26 cellular contexts compared by ENCODE assay signal in the genomic region with DNA sequence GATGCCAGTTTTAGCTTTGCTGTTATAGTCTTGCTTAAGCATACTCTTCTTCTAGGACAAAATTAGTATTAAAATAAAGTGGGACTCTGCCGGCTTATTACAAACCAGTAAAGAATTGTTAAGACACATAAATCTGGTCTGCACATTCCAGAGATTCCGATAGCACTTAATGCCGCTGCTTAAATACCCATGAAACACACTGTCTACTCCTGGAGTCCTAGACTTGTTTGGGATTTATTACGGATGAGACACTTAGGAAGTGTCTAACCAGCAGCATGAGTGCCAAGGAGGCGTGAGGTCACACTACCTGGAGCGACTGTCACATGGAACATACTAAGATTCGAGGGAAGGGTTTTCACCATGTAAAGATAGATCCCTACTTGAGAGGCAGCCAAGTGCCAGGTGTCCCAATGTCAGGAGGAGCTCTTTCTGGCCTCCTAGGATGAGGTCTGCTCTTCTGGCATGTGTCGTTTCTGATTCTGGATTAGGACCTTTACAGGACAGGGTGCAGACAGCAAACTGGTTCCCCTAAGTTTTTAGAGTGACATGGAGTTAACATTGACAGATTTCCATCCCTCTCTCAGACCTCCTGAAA.
DNase-seq lines count a peak whose midpoint lies in the region; ATAC-seq, FAIRE-seq and TF ChIP-seq lines count a peak whose summit lies in the region.
"Had no signal": no experiment of that assay in that cellular context is flagged by ENCODE, and none has a peak within 500 bp of the region (broad histone marks: within the 10 kb centered on the region; RNA-seq: fewer than 3 reads in every experiment).

No MANE protein-coding gene starts in this region.

- H4K8ac ChIP-seq in H1 (ENCODE audit: extremely low read depth, insufficient read depth, low read length), result no peak overlapping the region

- H3K27ac Mint-ChIP-seq in Caco-2 (ENCODE audit: unreplicated experiment), result no peak overlapping the region
- no peak overlapping the region for H3K27ac Mint-ChIP-seq in naive thymus-derived CD8-positive, alpha-beta T cell
- H3K27ac Mint-ChIP-seq: activated CD4-positive, alpha-beta T cell treated with anti-CD3 and anti-CD28 coated beads for 36 hours; activated naive CD4-positive, alpha-beta T cell treated with anti-CD3 and anti-CD28 coated beads for 36 hours; activated T-cell treated with anti-CD3 and anti-CD28 coated beads, Interleukin-2, amount 50 U/mL, for 72 hours; CD4-positive, alpha-beta T cell; T-helper 1 cell treated with Interleukin-12 subunit alpha and Interleukin-12 subunit beta and Interleukin-4 antibody, amounts not matched to agents 30 μg/mL and 1 μg/mL, for 36 hours had no signal

- H3K79me1 ChIP-seq in H1 (ENCODE audit: low read depth, low read length), result no peaks in the 10 kb centered on the region

- no peak for TF ChIP-seq RAD21 in H1 (IDR thresholded peaks at IDR 0.05 in 1 of 2, conservative IDR thresholded peaks at IDR 0.05 in 1 of 2; ENCODE audit: low read depth in 2 of 2, low read length in 2 of 2)
- TF ChIP-seq RAD21 in neural cell (conservative IDR thresholded peaks at IDR 0.05), result no peak

- H3K27me3 ChIP-seq in HAP-1 (ENCODE audit: low read depth) (no peaks in the 10 kb centered on the region), H1 (replicated peaks in 1 of 4; ENCODE audit: control insufficient read depth in 3 of 4, extremely low read depth in 1 of 4, insufficient read depth in 3 of 4, low read length in 3 of 4) (no peaks in the 10 kb centered on the region), neural cell (ENCODE audit: insufficient read depth, low read depth, low read length) (no peaks in the 10 kb centered on the region), psoas muscle (ENCODE audit: insufficient read depth in 3 of 3, low read length in 2 of 3) (peaks cover 0 to 31% (median 8%) of the 10 kb centered on the region in 3 donors), Caco-2 (replicated peaks; ENCODE audit: control insufficient read depth, insufficient read depth, low read length) (no peaks in the 10 kb centered on the region)
- H3K27me3 ChIP-seq: foreskin keratinocyte, pancreas, sigmoid colon, upper lobe of right lung had no signal

- CTCF ChIA-PET in H1 (lab: Charles Lee; ENCODE audit: partially characterized antibody), result interaction anchor here (0.7 to 1.3 kb wide), 4 partner anchors 10 to 236 kb away, joined by 3 read pairs; no protein-coding TSS in a partner anchor
- CTCF ChIA-PET in Caco-2 (lab: Charles Lee), result no interaction called here

- DNase-seq in AG08395 (ENCODE audit: low spot score), result peak; percentile 56
- peak; percentile 39 to 81 for DNase-seq in HAP-1 (ENCODE audit: low spot score in 2 of 2)
- DNase-seq in H1 (ENCODE audit: low read depth in 1 of 2, low spot score in 2 of 2), result no peak
- DNase-seq in psoas muscle, result no peak
- DNase-seq in Caco-2, result no peak
- no peak for DNase-seq in naive thymus-derived CD8-positive, alpha-beta T cell
- DNase-seq in Ammon's horn (ENCODE audit: low spot score), result no peak
- DNase-seq: ACHN; activated CD4-positive, alpha-beta T cell treated with anti-CD3 and anti-CD28 coated beads for 36 hours; activated naive CD4-positive, alpha-beta T cell treated with anti-CD3 and anti-CD28 coated beads for 36 hours; activated T-cell treated with anti-CD3 and anti-CD28 coated beads, Interleukin-2, amount 50 U/mL, for 72 hours; amniotic stem cell; CD4-positive, alpha-beta T cell; DMS 273 treated with DMSO at 0.1 percent for 48 hours; GF-D8; Karpas-422; lower lobe of right lung; NCI-H1694; pancreas; SHP77 treated with DMSO at 0.1 percent for 48 hours; sigmoid colon; upper lobe of right lung had no signal

- in situ Hi-C loops in HAP-1 (cut with MboI; ENCODE audit: low sequenced_read_pairs), result no loop called here

- no peak for TF ChIP-seq EP300 in H1 (IDR thresholded peaks at IDR 0.05; ENCODE audit: borderline replicate concordance in 1 of 2, low read depth in 2 of 2, low read length in 2 of 2)
- TF ChIP-seq EP300 in neural cell (conservative IDR thresholded peaks at IDR 0.05; ENCODE audit: poor library complexity, severe bottlenecking), result no peak

- H2AK5ac ChIP-seq in H1 (ENCODE audit: low read depth, low read length), result 0 out of 2 replicates have a peak overlapping the region, but pooled peaks have one; percentile 32

- H3K4me2 ChIP-seq in H1 (ENCODE audit: insufficient read depth in 1 of 2, low read depth in 2 of 2, low read length in 2 of 2) (no peak overlapping the region), neural cell (ENCODE audit: low read length) (no peak overlapping the region)

- H3K79me2 ChIP-seq in H1 (ENCODE audit: control insufficient read depth in 1 of 2, insufficient read depth in 2 of 2, low read length in 2 of 2) (no peaks in the 10 kb centered on the region), neural cell (replicated peaks; ENCODE audit: insufficient read depth, low read length) (no peaks in the 10 kb centered on the region)

- H3K4me1 ChIP-seq in HAP-1 (peaks cover 40% of the 10 kb centered on the region), H1 (replicated peaks in 1 of 4; ENCODE audit: control insufficient read depth in 3 of 4, insufficient read depth in 4 of 4, low read length in 3 of 4) (peaks cover 9 to 17% (median 13%) of the 10 kb centered on the region in 4 experiments), psoas muscle (no peaks in the 10 kb centered on the region), Caco-2 (no peaks in the 10 kb centered on the region)
- H3K4me1 ChIP-seq: foreskin keratinocyte, lower lobe of right lung, pancreas, upper lobe of right lung had no signal

- no peaks in the 10 kb centered on the region for H3K9me2 ChIP-seq in neural cell (ENCODE audit: insufficient read depth, low read length)

- no peak overlapping the region for H2BK5ac ChIP-seq in H1 (ENCODE audit: low read depth, low read length)

- POLR2A ChIA-PET in H1 (lab: Charles Lee; ENCODE audit: partially characterized antibody) (interaction anchor here (1.1 kb wide), 1 partner anchor 203 kb away, joined by 3 read pairs; no protein-coding TSS in a partner anchor), Caco-2 (lab: Charles Lee) (no interaction called here)
- POLR2A ChIA-PET in naive thymus-derived CD8-positive, alpha-beta T cell (lab: Charles Lee), result no interaction called here

- H3K9me3 ChIP-seq in HAP-1, result no peaks in the 10 kb centered on the region
- H3K9me3 ChIP-seq in H1 (ENCODE audit: insufficient read depth in 2 of 2, low read depth in 1 of 2, low read length in 1 of 2), result no peaks in the 10 kb centered on the region
- H3K9me3 ChIP-seq in neural cell (ENCODE audit: low read length), result no peaks in the 10 kb centered on the region
- H3K9me3 ChIP-seq in psoas muscle, result no peaks in the 10 kb centered on the region
- no peaks in the 10 kb centered on the region for H3K9me3 ChIP-seq in Caco-2
- H3K9me3 ChIP-seq: lower lobe of right lung, pancreas, sigmoid colon, upper lobe of right lung had no signal

- peaks cover 29% of the 10 kb centered on the region for H3K27me3 Mint-ChIP-seq in Caco-2 (ENCODE audit: insufficient read depth, unreplicated experiment)
- H3K27me3 Mint-ChIP-seq in naive thymus-derived CD8-positive, alpha-beta T cell, result peaks cover 0 to 5% (median 2%) of the 10 kb centered on the region in 5 donors

- H3K4me3 Mint-ChIP-seq in Caco-2 (ENCODE audit: unreplicated experiment), result no peak overlapping the region
- no peak overlapping the region for H3K4me3 Mint-ChIP-seq in naive thymus-derived CD8-positive, alpha-beta T cell
- H3K4me3 Mint-ChIP-seq: activated CD4-positive, alpha-beta T cell treated with anti-CD3 and anti-CD28 coated beads for 36 hours; activated naive CD4-positive, alpha-beta T cell treated with anti-CD3 and anti-CD28 coated beads for 36 hours; activated T-cell treated with anti-CD3 and anti-CD28 coated beads, Interleukin-2, amount 50 U/mL, for 72 hours; CD4-positive, alpha-beta T cell; T-helper 1 cell treated with Interleukin-12 subunit alpha and Interleukin-12 subunit beta and Interleukin-4 antibody, amounts not matched to agents 30 μg/mL and 1 μg/mL, for 36 hours had no signal

- H2BK15ac ChIP-seq in H1 (ENCODE audit: low read length), result no peak overlapping the region

- H3K18ac ChIP-seq in H1 (ENCODE audit: extremely low read depth, low read length), result peak overlapping the region; percentile 25; the same call in 1 of the 2 replicates

- TF ChIP-seq CTCF in H1 (IDR thresholded peaks at IDR 0.05; ENCODE audit: control extremely low read depth in 1 of 3, insufficient read depth in 1 of 3, low read depth in 1 of 3, low read length in 3 of 3) (no peak), neural cell (IDR thresholded peaks at IDR 0.05; ENCODE audit: poor library complexity, severe bottlenecking) (no peak), psoas muscle (IDR thresholded peaks at IDR 0.05) (no peak), Caco-2 (IDR thresholded peaks at IDR 0.05; ENCODE audit: insufficient read depth in 1 of 2, low read depth in 1 of 2, low read length in 1 of 2, severe bottlenecking in 1 of 2, unreplicated experiment in 1 of 2) (no peak)

- H3K14ac ChIP-seq in H1 (ENCODE audit: insufficient read length), result no peak overlapping the region

- H2BK120ac ChIP-seq in H1 (replicated peaks; ENCODE audit: low read depth, low read length), result no peak overlapping the region

- H3K56ac ChIP-seq in H1 (replicated peaks; ENCODE audit: insufficient read length, low read depth, low read length), result no peak overlapping the region

- H4K5ac ChIP-seq in H1 (ENCODE audit: insufficient read length, low read depth, low read length), result no peak overlapping the region

- BruUV-seq in Caco-2 (replicated peaks; lab: Mats Ljungman, UMichigan), result no TSS peak

- H3K4me1 Mint-ChIP-seq in Caco-2 (ENCODE audit: low read depth, unreplicated experiment), result no peaks in the 10 kb centered on the region
- peaks cover 0 to 6% (median 1%) of the 10 kb centered on the region in 4 donors for H3K4me1 Mint-ChIP-seq in naive thymus-derived CD8-positive, alpha-beta T cell
- H3K4me1 Mint-ChIP-seq: activated CD4-positive, alpha-beta T cell treated with anti-CD3 and anti-CD28 coated beads for 36 hours had no signal

- H3K27ac ChIP-seq in H1 (ENCODE audit: low read depth, low read length) (no peak overlapping the region), neural cell (ENCODE audit: low read length) (peak overlapping the region; percentile 9), psoas muscle (no peak overlapping the region)
- H3K27ac ChIP-seq: epithelial cell of prostate, foreskin keratinocyte, lower lobe of right lung, pancreas, sigmoid colon, upper lobe of right lung had no signal

- FAIRE-seq in H1 (lab: Jason Lieb, UNC), result no peak
- FAIRE-seq: pancreas had no signal

- peak overlapping the region; percentile 36; the same call in 1 of the 2 replicates for H2BK20ac ChIP-seq in H1 (ENCODE audit: low read length)

- H4K91ac ChIP-seq in H1 (replicated peaks; ENCODE audit: insufficient read length, low read length), result no peak overlapping the region

- no peaks in the 10 kb centered on the region for H3K23me2 ChIP-seq in H1 (ENCODE audit: low read depth, low read length)

- H3K23ac ChIP-seq in H1 (ENCODE audit: insufficient read length), result no peak overlapping the region

- 89% methylated on average over 8 of the region's 8 CpGs; no CpG with 5 or more reads in 1 of the 2 experiments for WGBS in H1 (ENCODE audit: extremely low coverage in 1 of 2, insufficient coverage in 1 of 2, insufficient read length in 1 of 2, insufficient replicate concordance in 2 of 2, low coverage in 1 of 2, low lambda C conversion rate in 2 of 2, missing lambda C conversion rate in 1 of 2), 2 experiments
- WGBS in psoas muscle, 3 donors, result 28 to 50% (median 36%) methylated on average over 8 of the region's 8 CpGs

- H2BK12ac ChIP-seq in H1 (ENCODE audit: low read depth, low read length), result peak overlapping the region; percentile 61

- H3K4me3 ChIP-seq in HAP-1, result no peak overlapping the region
- H3K4me3 ChIP-seq in H1 (ENCODE audit: extremely low read depth in 1 of 4, insufficient read depth in 2 of 4, low read depth in 3 of 4, low read length in 4 of 4), result no peak overlapping the region
- no peak overlapping the region for H3K4me3 ChIP-seq in neural cell (ENCODE audit: low read length)
- no peak overlapping the region for H3K4me3 ChIP-seq in psoas muscle
- no peak overlapping the region for H3K4me3 ChIP-seq in Caco-2 (ENCODE audit: low read depth, low read length)
- H3K4me3 ChIP-seq: lower lobe of right lung, pancreas, sigmoid colon, upper lobe of right lung had no signal

- H2AFZ ChIP-seq in H1 (ENCODE audit: low read length) (no peak overlapping the region), neural cell (ENCODE audit: low read depth, low read length) (no peak overlapping the region)

- TF ChIP-seq POLR2A in H1 (IDR thresholded peaks at IDR 0.05; ENCODE audit: control extremely low read depth in 1 of 2, low read depth in 2 of 2, low read length in 2 of 2), result no peak

- no peaks in the 10 kb centered on the region for H3F3A ChIP-seq in neural cell (ENCODE audit: insufficient read depth, low read length, poor library complexity, severe bottlenecking)

- H3K9me3 Mint-ChIP-seq in Caco-2 (ENCODE audit: unreplicated experiment), result no peaks in the 10 kb centered on the region
- peaks cover 0 to 3% (median 0%) of the 10 kb centered on the region in 9 donors for H3K9me3 Mint-ChIP-seq in naive thymus-derived CD8-positive, alpha-beta T cell
- H3K9me3 Mint-ChIP-seq: activated naive CD4-positive, alpha-beta T cell treated with anti-CD3 and anti-CD28 coated beads for 36 hours had no signal

- H4K20me1 ChIP-seq in H1 (replicated peaks in 1 of 2; ENCODE audit: control insufficient read depth in 1 of 2, insufficient read depth in 2 of 2, low read length in 2 of 2), result no peaks in the 10 kb centered on the region
- no peaks in the 10 kb centered on the region for H4K20me1 ChIP-seq in neural cell (ENCODE audit: insufficient read depth)

- peaks cover 15% of the 10 kb centered on the region for H3K36me3 ChIP-seq in HAP-1 (replicated peaks)
- H3K36me3 ChIP-seq in H1 (ENCODE audit: control insufficient read depth in 2 of 4, insufficient read depth in 4 of 4, low read length in 3 of 4), result no peaks in the 10 kb centered on the region
- H3K36me3 ChIP-seq in neural cell (ENCODE audit: insufficient read depth, low read length), result no peaks in the 10 kb centered on the region
- H3K36me3 ChIP-seq in psoas muscle (ENCODE audit: insufficient read depth in 1 of 2, low read depth in 1 of 2), result no peaks in the 10 kb centered on the region
- H3K36me3 ChIP-seq in Caco-2 (ENCODE audit: control insufficient read depth, insufficient read depth, low read length), result no peaks in the 10 kb centered on the region
- H3K36me3 ChIP-seq: lower lobe of right lung, pancreas, sigmoid colon, upper lobe of right lung had no signal

- H3K36me3 Mint-ChIP-seq in Caco-2 (ENCODE audit: insufficient read depth, unreplicated experiment), result no peaks in the 10 kb centered on the region
- H3K36me3 Mint-ChIP-seq in naive thymus-derived CD8-positive, alpha-beta T cell, result no peaks in the 10 kb centered on the region

- no peak overlapping the region for H3K4ac ChIP-seq in H1 (replicated peaks; ENCODE audit: insufficient read length, low read depth, low read length)

- ATAC-seq in psoas muscle, result no peak
- no peak for ATAC-seq in naive thymus-derived CD8-positive, alpha-beta T cell
- ATAC-seq: activated CD4-positive, alpha-beta T cell treated with anti-CD3 and anti-CD28 coated beads for 36 hours; activated T-cell treated with anti-CD3 and anti-CD28 coated beads, Interleukin-2, amount 50 U/mL, for 72 hours; foreskin keratinocyte; lower lobe of right lung; upper lobe of right lung had no signal

- no peak overlapping the region for H3K9ac ChIP-seq in H1 (replicated peaks in 1 of 4; ENCODE audit: extremely low read depth in 1 of 4, low read depth in 3 of 4, low read length in 3 of 4)
- no peak overlapping the region for H3K9ac ChIP-seq in neural cell (ENCODE audit: low read length)

- intact Hi-C loops in psoas muscle (cut with DNase I) (no loop called here), Caco-2 (cut with micrococcal nuclease; ENCODE audit: unreplicated experiment) (no loop called here)

Comparison
In these comparisons a context has a peak if more than half of its experiments do, and no peak if none do; other contexts are left out.
1. DNase-seq: peak in AG08395 (single experiment) and HAP-1 (2 of 2); none in H1 (0 of 2), psoas muscle (0 of 2), Caco-2 (0 of 2), naive thymus-derived CD8-positive, alpha-beta T cell (0 of 10) and Ammon's horn (single experiment).